ENCODE assay signal across 1 cellular context in genomic region chr7:105131033-105131656, GRCh38.
A peak's percentile ranks its signal among the peaks of the same experiment; 100 is the strongest.
TF ChIP-seq lines count a peak whose summit lies in the region.

No MANE protein-coding gene starts in this region.

TF ChIP-seq in K562, 482 proteins besides CTCF, POLR2A, EP300 and RAD21 (continued from another document and continues in another):
- TF ChIP-seq CUX1 (CRISPR knock-in tag; IDR thresholded peaks at IDR 0.05) (peak; percentile 55; the same call in 1 of the 2 replicates), ZNF589 (CRISPR knock-in tag; IDR thresholded peaks at IDR 0.05; ENCODE audit: low read depth) (no peak), PREB (CRISPR knock-in tag; IDR thresholded peaks at IDR 0.05) (no peak), ZNF212 (CRISPR knock-in tag; IDR thresholded peaks at IDR 0.05) (no peak), MEIS2 (IDR thresholded peaks at IDR 0.05; ENCODE audit: partially characterized antibody) (no peak), CLOCK (CRISPR knock-in tag; IDR thresholded peaks at IDR 0.05; ENCODE audit: borderline replicate concordance) (no peak), ZNF175 (CRISPR knock-in tag; IDR thresholded peaks at IDR 0.05; ENCODE audit: low read depth) (no peak), ZNF639 (CRISPR knock-in tag; conservative IDR thresholded peaks at IDR 0.05 in 1 of 2, IDR thresholded peaks at IDR 0.05 in 1 of 2) (peak in 1 of 2 experiments; percentile 72; a peak in 2 of 4 replicates), NUFIP1 (IDR thresholded peaks at IDR 0.05; ENCODE audit: partially characterized antibody) (no peak), TRIM24 (IDR thresholded peaks at IDR 0.05) (peak in 1 of 2 experiments; percentile 56; a peak in 1 of 4 replicates), FOXJ2 (tag; IDR thresholded peaks at IDR 0.05) (no peak), REST (CRISPR knock-in tag; IDR thresholded peaks at IDR 0.05; ENCODE audit: low read depth) (no peak), C11orf30 (IDR thresholded peaks at IDR 0.05; ENCODE audit: low read depth) (peak; percentile 94), DMBX1 (CRISPR knock-in tag; IDR thresholded peaks at IDR 0.05; ENCODE audit: borderline replicate concordance) (0 out of 2 replicates have a peak, but pooled peaks have one; percentile 16), EHMT2 (IDR thresholded peaks at IDR 0.05) (no peak; the same call in 1 of the 2 replicates), SIX5 (IDR thresholded peaks at IDR 0.05; ENCODE audit: borderline replicate concordance in 1 of 2, insufficient read depth in 1 of 2, low read depth in 1 of 2, low read length in 2 of 2) (no peak), SAP30 (IDR thresholded peaks at IDR 0.05; ENCODE audit: borderline replicate concordance, insufficient read depth, low read depth, low read length, poor library complexity, severe bottlenecking) (no peak), DLX4 (CRISPR knock-in tag; IDR thresholded peaks at IDR 0.05) (no peak), CCAR2 (IDR thresholded peaks at IDR 0.05; ENCODE audit: low read depth, low read length) (no peak), CBX3 (IDR thresholded peaks at IDR 0.05; ENCODE audit: borderline replicate concordance in 1 of 2, low read length in 2 of 2) (peak in 1 of 2 experiments; percentile 65; a peak in 1 of 3 replicates), NCOA4 (IDR thresholded peaks at IDR 0.05; ENCODE audit: partially characterized antibody) (no peak), ZNF282 (CRISPR knock-in tag; IDR thresholded peaks at IDR 0.05) (no peak), HLTF (IDR thresholded peaks at IDR 0.05) (no peak), ARID2 (IDR thresholded peaks at IDR 0.05) (no peak), MTA1 (IDR thresholded peaks at IDR 0.05; ENCODE audit: borderline replicate concordance) (no peak), ZC3H8 (IDR thresholded peaks at IDR 0.05) (no peak), RNF2 (IDR thresholded peaks at IDR 0.05) (peak; percentile 86), MAFF (IDR thresholded peaks at IDR 0.05; ENCODE audit: low read length) (peak; percentile 89), KLF16 (IDR thresholded peaks at IDR 0.05) (peak; percentile 76), ZNF134 (CRISPR knock-in tag; conservative IDR thresholded peaks at IDR 0.05) (no peak), ZNF512 (tag; IDR thresholded peaks at IDR 0.05) (no peak), ZNF174 (CRISPR knock-in tag; IDR thresholded peaks at IDR 0.05) (0 out of 2 replicates have a peak, but pooled peaks have one; percentile 76), HES1 (IDR thresholded peaks at IDR 0.05; ENCODE audit: low read depth) (peak; percentile 57), ZNF764 (CRISPR knock-in tag; IDR thresholded peaks at IDR 0.05; ENCODE audit: low read depth) (no peak), RERE (CRISPR knock-in tag; IDR thresholded peaks at IDR 0.05; ENCODE audit: borderline replicate concordance) (no peak), DNMT1 (IDR thresholded peaks at IDR 0.05) (no peak), STAT5B (CRISPR knock-in tag; IDR thresholded peaks at IDR 0.05) (no peak)
